Comparison of ENCODE assay signal across 13 cellular contexts in genomic region chr10:94225589-94225988, GRCh38.
DNase-seq lines count a peak whose midpoint lies in the region; ATAC-seq and TF ChIP-seq lines count a peak whose summit lies in the region.
"Had no signal": no experiment of that assay in that cellular context is flagged by ENCODE, and none has a peak within 500 bp of the region (broad histone marks: within the 10 kb centered on the region; RNA-seq: fewer than 3 reads in every experiment).

No MANE protein-coding gene starts in this region.

- no peak for TF ChIP-seq EP300 in Ishikawa (IDR thresholded peaks at IDR 0.05; ENCODE audit: borderline replicate concordance)

- H3K27me3 Mint-ChIP-seq in T-helper 17 cell = peaks cover 15% of the 10 kb centered on the region

- TF ChIP-seq CTCF in right lobe of liver (IDR thresholded peaks at IDR 0.05) = peak in 3 of 4 donors; percentile 8 to 28 (median 18)

- intact Hi-C loops in right lobe of liver (cut with DNase I) = no loop called here

- H3K27ac Mint-ChIP-seq in T-helper 17 cell = no peak overlapping the region
- H3K27ac Mint-ChIP-seq: activated CD8-positive, alpha-beta T cell treated with anti-CD3 and anti-CD28 coated beads for 36 hours; activated naive CD4-positive, alpha-beta T cell treated with anti-CD3 and anti-CD28 coated beads, Interleukin-2, amount 50 U/mL, for 72 hours; CD8-positive, alpha-beta memory T cell had no signal

- H3K27ac ChIP-seq in right lobe of liver = no peak overlapping the region
- H3K27ac ChIP-seq: SJSA1 had no signal

- DNase-seq in AG20443 (ENCODE audit: low spot score) (peak; percentile 30), dermis blood vessel endothelial cell (peak; percentile 32), right lobe of liver (no peak), CD1c-positive myeloid dendritic cell (ENCODE audit: extremely low spot score) (no peak), T-helper 17 cell (no peak), glomerular visceral epithelial cell (ENCODE audit: extremely low spot score) (no peak)
- DNase-seq: activated CD8-positive, alpha-beta T cell treated with anti-CD3 and anti-CD28 coated beads for 36 hours; CD8-positive, alpha-beta memory T cell; NCI-H226 had no signal

- no peaks in the 10 kb centered on the region for H3K27me3 ChIP-seq in right lobe of liver
- H3K27me3 ChIP-seq: SJSA1 had no signal

- TF ChIP-seq POLR2A in right lobe of liver (IDR thresholded peaks at IDR 0.05) = no peak

- H3K9me3 ChIP-seq in right lobe of liver (no peaks in the 10 kb centered on the region), T-helper 17 cell (ENCODE audit: control insufficient read depth, low read length, poor library complexity, severe bottlenecking) (no peaks in the 10 kb centered on the region)
- H3K9me3 ChIP-seq: SJSA1 had no signal

- H3K4me1 Mint-ChIP-seq in T-helper 17 cell = no peaks in the 10 kb centered on the region
- H3K4me1 Mint-ChIP-seq: CD8-positive, alpha-beta memory T cell had no signal

- WGBS in right lobe of liver (ENCODE audit: insufficient coverage, low coverage, low lambda C conversion rate, missing lambda C conversion rate) = 69% methylated on average over 4 of the region's 4 CpGs

- peaks cover under 1% of the 10 kb centered on the region for H3K36me3 Mint-ChIP-seq in T-helper 17 cell (ENCODE audit: low read depth)
- H3K36me3 Mint-ChIP-seq: activated naive CD4-positive, alpha-beta T cell treated with anti-CD3 and anti-CD28 coated beads, Interleukin-2, amount 50 U/mL, for 72 hours; CD8-positive, alpha-beta memory T cell had no signal

- H3K4me3 Mint-ChIP-seq in T-helper 17 cell = no peak overlapping the region
- H3K4me3 Mint-ChIP-seq: activated CD8-positive, alpha-beta T cell treated with anti-CD3 and anti-CD28 coated beads for 36 hours; CD8-positive, alpha-beta memory T cell had no signal

- no peak overlapping the region for H3K4me3 ChIP-seq in right lobe of liver
- H3K4me3 ChIP-seq: SJSA1 had no signal

- TF ChIP-seq RAD21 in Ishikawa (IDR thresholded peaks at IDR 0.05; ENCODE audit: low read depth) = peak; percentile 60

- peak in 3 of 4 donors; percentile 42 to 53 (median 44) for ATAC-seq in right lobe of liver
- ATAC-seq in T-helper 17 cell = no peak
- no peak for ATAC-seq in HG03159 (IDR thresholded peaks at IDR 0.05; ENCODE audit: unreplicated experiment)
- ATAC-seq: activated CD8-positive, alpha-beta T cell treated with anti-CD3 and anti-CD28 coated beads for 36 hours; activated naive CD4-positive, alpha-beta T cell treated with anti-CD3 and anti-CD28 coated beads, Interleukin-2, amount 50 U/mL, for 72 hours had no signal

- no peaks in the 10 kb centered on the region for H3K4me1 ChIP-seq in right lobe of liver

- H3K36me3 ChIP-seq in right lobe of liver = no peaks in the 10 kb centered on the region

TF ChIP-seq in Ishikawa, 13 proteins besides CTCF, POLR2A, EP300 and RAD21:
- no peak for TF ChIP-seq MAX (IDR thresholded peaks at IDR 0.05)
- TF ChIP-seq TAF1 (IDR thresholded peaks at IDR 0.05; ENCODE audit: low read depth) = no peak
- TF ChIP-seq TEAD4 (IDR thresholded peaks at IDR 0.05) = no peak
- TF ChIP-seq NFIC (IDR thresholded peaks at IDR 0.05) = no peak
- TF ChIP-seq ZBTB7A (IDR thresholded peaks at IDR 0.05; ENCODE audit: low read depth) = no peak
- no peak for TF ChIP-seq CEBPB (IDR thresholded peaks at IDR 0.05)
- TF ChIP-seq TCF12 (IDR thresholded peaks at IDR 0.05; ENCODE audit: low read depth) = no peak
- no peak for TF ChIP-seq USF1 (IDR thresholded peaks at IDR 0.05)
- no peak for TF ChIP-seq CREB1 (IDR thresholded peaks at IDR 0.05; ENCODE audit: low read depth)
- TF ChIP-seq REST (IDR thresholded peaks at IDR 0.05; ENCODE audit: low read depth) = no peak
- TF ChIP-seq YY1 (IDR thresholded peaks at IDR 0.05; ENCODE audit: low read depth) = no peak
- TF ChIP-seq EGR1 (IDR thresholded peaks at IDR 0.05) = no peak
- no peak for TF ChIP-seq FOXM1 (IDR thresholded peaks at IDR 0.05; ENCODE audit: borderline replicate concordance, low read depth)

Comparison
In these comparisons a context has a peak if more than half of its experiments do, and no peak if none do; other contexts are left out.
1. DNase-seq: peak in AG20443 (single experiment) and dermis blood vessel endothelial cell (single experiment); none in right lobe of liver (0 of 3), CD1c-positive myeloid dendritic cell (single experiment), T-helper 17 cell (0 of 3) and glomerular visceral epithelial cell (single experiment).
2. ATAC-seq: peak in right lobe of liver (3 of 4); none in T-helper 17 cell (single experiment) and HG03159 (single experiment).